Comparison of ENCODE assay signal across 16 cellular contexts in genomic region chr12:63911336-63911735, GRCh38.
A peak's percentile ranks its signal among the peaks of the same experiment; 100 is the strongest.
DNase-seq lines count a peak whose midpoint lies in the region; ATAC-seq and TF ChIP-seq lines count a peak whose summit lies in the region.
"Had no signal": no experiment of that assay in that cellular context is flagged by ENCODE, and none has a peak within 500 bp of the region (broad histone marks: within the 10 kb centered on the region; RNA-seq: fewer than 3 reads in every experiment).

No MANE protein-coding gene starts in this region.

- no peaks in the 10 kb centered on the region for H3K27me3 Mint-ChIP-seq in neural progenitor cell (ENCODE audit: insufficient read depth, low read depth)

- H3K27ac ChIP-seq in Panc1 (ENCODE audit: low read length) (peak overlapping the region; percentile 99), heart left ventricle (no peak overlapping the region), neural progenitor cell (no peak overlapping the region), RWPE1 (no peak overlapping the region)
- H3K27ac ChIP-seq: BLaER1 treated with 17β-estradiol and CSF1 and Interleukin-3, amounts not matched to agents 10 nM and 100 nM had no signal

- H3K4me1 ChIP-seq in Panc1 (ENCODE audit: control insufficient read depth, insufficient read depth, low read length) = peaks cover 57% of the 10 kb centered on the region
- H3K4me1 ChIP-seq in heart left ventricle = peaks cover 0 to 22% (median 9%) of the 10 kb centered on the region in 12 donors
- no peaks in the 10 kb centered on the region for H3K4me1 ChIP-seq in neural progenitor cell

- H3K9me3 ChIP-seq in Panc1 (ENCODE audit: control insufficient read depth, insufficient read depth, low read depth, low read length) = no peaks in the 10 kb centered on the region
- H3K9me3 ChIP-seq in heart left ventricle = peaks cover 0 to 10% (median 0%) of the 10 kb centered on the region in 12 donors
- no peaks in the 10 kb centered on the region for H3K9me3 ChIP-seq in neural progenitor cell (ENCODE audit: low read depth)

- H3K9me3 Mint-ChIP-seq in neural progenitor cell = peaks cover 9% of the 10 kb centered on the region

- no peaks in the 10 kb centered on the region for H3K79me2 ChIP-seq in neural progenitor cell (ENCODE audit: low read depth)

- no peak for ATAC-seq in Panc1
- ATAC-seq in heart left ventricle = peak; percentile 42 to 68 (median 60)
- ATAC-seq in GM18502 (IDR thresholded peaks at IDR 0.05; ENCODE audit: poor library complexity, unreplicated experiment) = no peak
- ATAC-seq in HG03442 (IDR thresholded peaks at IDR 0.05; ENCODE audit: unreplicated experiment) = no peak

- H3K4me3 Mint-ChIP-seq in neural progenitor cell = no peak overlapping the region

- TF ChIP-seq CTCF in Panc1 (IDR thresholded peaks at IDR 0.05) (no peak), heart left ventricle (IDR thresholded peaks at IDR 0.05) (no peak), neural progenitor cell (IDR thresholded peaks at IDR 0.05) (no peak), RWPE1 (conservative IDR thresholded peaks at IDR 0.05; ENCODE audit: low read depth) (no peak)

- 11 to 21% (median 16%) methylated on average over 4 of the region's 4 CpGs for WGBS in heart left ventricle, 4 donors

- H3K4me2 ChIP-seq in neural progenitor cell = no peak overlapping the region
- H3K4me2 ChIP-seq: BLaER1 treated with 17β-estradiol and CSF1 and Interleukin-3, amounts not matched to agents 10 nM and 100 nM had no signal

- no peaks in the 10 kb centered on the region for H4K20me1 ChIP-seq in neural progenitor cell (ENCODE audit: low read depth)
- H4K20me1 ChIP-seq: BLaER1 treated with 17β-estradiol and CSF1 and Interleukin-3, amounts not matched to agents 10 nM and 100 nM had no signal

- H3K9ac ChIP-seq in neural progenitor cell = no peak overlapping the region
- H3K9ac ChIP-seq: BLaER1 treated with 17β-estradiol and CSF1 and Interleukin-3, amounts not matched to agents 10 nM and 100 nM had no signal

- no peaks in the 10 kb centered on the region for H3F3A ChIP-seq in neural progenitor cell (ENCODE audit: low read depth)

- CTCF ChIA-PET in Panc1 (lab: Charles Lee) (interaction anchor here (0.5 kb wide), 1 partner anchor 30 kb away, joined by 5 read pairs; no protein-coding TSS in a partner anchor), RWPE1 (lab: Yijun Ruan, JAX) (interaction anchor here (0.6 to 0.9 kb wide), 2 partner anchors 60 to 68 kb away, joined by 3 to 4 read pairs; no protein-coding TSS in a partner anchor)

- H3K27ac Mint-ChIP-seq in neural progenitor cell = peak overlapping the region; percentile 93

- no peak overlapping the region for H3K4me3 ChIP-seq in Panc1 (ENCODE audit: low read depth in 2 of 2, low read length in 2 of 2)
- H3K4me3 ChIP-seq in heart left ventricle = no peak overlapping the region
- H3K4me3 ChIP-seq in neural progenitor cell = no peak overlapping the region
- H3K4me3 ChIP-seq: BLaER1 treated with 17β-estradiol and CSF1 and Interleukin-3, amounts not matched to agents 10 nM and 100 nM had no signal

- TF ChIP-seq POLR2A in heart left ventricle (IDR thresholded peaks at IDR 0.05) = no peak

- peaks cover 13% of the 10 kb centered on the region for H3K36me3 Mint-ChIP-seq in neural progenitor cell

- POLR2A ChIA-PET in Panc1 (lab: Charles Lee) = interaction anchor here (0.6 kb wide), 1 partner anchor 11 kb away, joined by 5 read pairs; no protein-coding TSS in a partner anchor
- POLR2A ChIA-PET in RWPE1 (lab: Yijun Ruan, JAX; ENCODE audit: low non-redundant PET) = no interaction called here

- no peaks in the 10 kb centered on the region for H3K36me3 ChIP-seq in Panc1 (ENCODE audit: control insufficient read depth, insufficient read depth, low read length)
- no peaks in the 10 kb centered on the region for H3K36me3 ChIP-seq in heart left ventricle
- no peaks in the 10 kb centered on the region for H3K36me3 ChIP-seq in neural progenitor cell
- H3K36me3 ChIP-seq: BLaER1 treated with 17β-estradiol and CSF1 and Interleukin-3, amounts not matched to agents 10 nM and 100 nM had no signal

- H3K27me3 ChIP-seq in Panc1 (ENCODE audit: control insufficient read depth, insufficient read depth, low read length) (no peaks in the 10 kb centered on the region), heart left ventricle (no peaks in the 10 kb centered on the region), neural progenitor cell (no peaks in the 10 kb centered on the region)

- H3K4me1 Mint-ChIP-seq in neural progenitor cell = peaks cover 50% of the 10 kb centered on the region

- intact Hi-C loops in Panc1 (cut with micrococcal nuclease; ENCODE audit: unreplicated experiment) = no loop called here
- intact Hi-C loops in heart left ventricle (cut with DNase I) = no loop called here

- no peak overlapping the region for H2AFZ ChIP-seq in neural progenitor cell (replicated peaks)

- DNase-seq in Caki2 (ENCODE audit: low read depth) (peak; percentile 72), Panc1 (ENCODE audit: low read depth, low spot score) (no peak), heart left ventricle (no peak), neural progenitor cell (ENCODE audit: low spot score) (no peak), RWPE1 (ENCODE audit: low spot score) (no peak)
- DNase-seq: DMS 273 treated with DMSO at 0.1 percent for 48 hours, GOT3, KG1, NCI-H1092, NCI-H2107, NCI-H446 treated with DMSO at 0.1 percent for 48 hours, NCI-H774, SHP77 treated with DMSO at 0.1 percent for 48 hours had no signal

- BruUV-seq in Panc1 (replicated peaks; lab: Mats Ljungman, UMichigan) = no TSS peak

- in situ Hi-C loops in Caki2 (cut with HindIII; ENCODE audit: low pct_unique_long_range_greater_than_20kb, low sequenced_read_pairs) = no loop called here
- in situ Hi-C loops in Panc1 (cut with HindIII; ENCODE audit: low pct_unique_long_range_greater_than_20kb, low sequenced_read_pairs) = no loop called here

Comparison
In these comparisons a context has a peak if more than half of its experiments do, and no peak if none do; other contexts are left out.
1. ATAC-seq: peak in heart left ventricle (4 of 4); none in Panc1 (single experiment), GM18502 (single experiment) and HG03442 (single experiment).